ENCODE assay signal across 7 cellular contexts in genomic region chr7:94656658-94656924, GRCh38. TPM values are rescaled to one million over a fixed set of nuclear protein-coding genes. Genes with fewer than 3 reads are reported as not detected.
DNase-seq lines count a peak whose midpoint lies in the region; ATAC-seq and TF ChIP-seq lines count a peak whose summit lies in the region.

No MANE protein-coding gene starts in this region.

- no peak for DNase-seq in activated CD8-positive, alpha-beta T cell treated with anti-CD3 and anti-CD28 coated beads for 36 hours
- DNase-seq in DMS53 treated with DMSO at 0.1 percent for 48 hours (lab: John Stamatoyannopoulos, UW; ENCODE audit: unreplicated experiment) (no peak), SHP77 (lab: John Stamatoyannopoulos, UW) (no peak)
- no peak for DNase-seq in activated CD4-positive, CD25-positive, alpha-beta regulatory T cell (lab: John Stamatoyannopoulos, UW)

- no peaks in the 10 kb centered on the region for H3K36me3 ChIP-seq in HEK293 (ENCODE audit: control insufficient read depth in 2 of 2, insufficient read depth in 1 of 2, low read length in 2 of 2)
- H3K36me3 ChIP-seq in iPS-18a (ENCODE audit: control insufficient read depth, low read depth, low read length), result no peaks in the 10 kb centered on the region

- H3K27me3 Mint-ChIP-seq in activated CD8-positive, alpha-beta T cell treated with anti-CD3 and anti-CD28 coated beads for 36 hours, result peaks cover 30% of the 10 kb centered on the region
- peaks cover 21% of the 10 kb centered on the region for H3K27me3 Mint-ChIP-seq in stimulated activated memory B cell treated with anti-CD40 and anti-IgM and Interleukin-4, amounts not matched to agents 10 μg/mL and 1 μg/mL and 100 μg/mL, for 72 hours

- H3K4me1 Mint-ChIP-seq in activated CD8-positive, alpha-beta T cell treated with anti-CD3 and anti-CD28 coated beads for 36 hours (ENCODE audit: low read depth), result peaks cover 15% of the 10 kb centered on the region
- peaks cover 10% of the 10 kb centered on the region for H3K4me1 Mint-ChIP-seq in stimulated activated memory B cell treated with anti-CD40 and anti-IgM and Interleukin-4, amounts not matched to agents 10 μg/mL and 1 μg/mL and 100 μg/mL, for 72 hours

- POLR2A ChIA-PET in HEK293 (lab: Yijun Ruan, JAX), result interaction anchor here (0.6 to 1.8 kb wide), 5 partner anchors 11 to 287 kb away, joined by 3 to 8 read pairs (median 3); no protein-coding TSS in a partner anchor
- POLR2A ChIA-PET in activated CD8-positive, alpha-beta T cell treated with anti-CD3 and anti-CD28 coated beads for 36 hours (lab: Charles Lee), result interaction anchor here (1.0 kb wide), 1 partner anchor 23 kb away, joined by 3 read pairs; no protein-coding TSS in a partner anchor

- peak overlapping the region; percentile 54; the same call in 1 of the 2 replicates for H3K27ac ChIP-seq in HEK293 (ENCODE audit: extremely low read depth, low read depth, low read length)
- H3K27ac ChIP-seq in iPS-18a (ENCODE audit: low read length), result no peak overlapping the region

- H3K4me1 ChIP-seq in HEK293 (ENCODE audit: control insufficient read depth, insufficient read depth, low read length) (peaks cover 20% of the 10 kb centered on the region), iPS-18a (ENCODE audit: control insufficient read depth, low read depth, low read length) (peaks cover 13% of the 10 kb centered on the region)

- no peak for ATAC-seq in activated CD8-positive, alpha-beta T cell treated with anti-CD3 and anti-CD28 coated beads for 36 hours
- ATAC-seq in stimulated activated memory B cell treated with anti-CD40 and anti-IgM and Interleukin-4, amounts not matched to agents 10 μg/mL and 1 μg/mL and 100 μg/mL, for 72 hours, result no peak

- H3K27me3 ChIP-seq in iPS-18a (ENCODE audit: control insufficient read depth, insufficient read depth, low read length), result peaks cover 22% of the 10 kb centered on the region

- H3K9ac ChIP-seq in iPS-18a (ENCODE audit: low read length), result peak overlapping the region; percentile 48

- peak overlapping the region; percentile 81 for H3K4me3 Mint-ChIP-seq in activated CD8-positive, alpha-beta T cell treated with anti-CD3 and anti-CD28 coated beads for 36 hours
- H3K4me3 Mint-ChIP-seq in stimulated activated memory B cell treated with anti-CD40 and anti-IgM and Interleukin-4, amounts not matched to agents 10 μg/mL and 1 μg/mL and 100 μg/mL, for 72 hours, result peak overlapping the region; percentile 93

- H3K36me3 Mint-ChIP-seq in activated CD8-positive, alpha-beta T cell treated with anti-CD3 and anti-CD28 coated beads for 36 hours (ENCODE audit: low read depth), result no peaks in the 10 kb centered on the region
- H3K36me3 Mint-ChIP-seq in stimulated activated memory B cell treated with anti-CD40 and anti-IgM and Interleukin-4, amounts not matched to agents 10 μg/mL and 1 μg/mL and 100 μg/mL, for 72 hours, result no peaks in the 10 kb centered on the region

- H3K4me3 ChIP-seq in HEK293 (ENCODE audit: low read depth, low read length), result peak overlapping the region; percentile 43
- peak overlapping the region; percentile 72 for H3K4me3 ChIP-seq in iPS-18a (ENCODE audit: low read length)

- TF ChIP-seq CTCF in HEK293 (tag by site-specific recombination; IDR thresholded peaks at IDR 0.05), result no peak
- no peak for TF ChIP-seq CTCF in activated CD8-positive, alpha-beta T cell treated with anti-CD3 and anti-CD28 coated beads for 36 hours (IDR thresholded peaks at IDR 0.05)

- no peak overlapping the region for H3K27ac Mint-ChIP-seq in activated CD8-positive, alpha-beta T cell treated with anti-CD3 and anti-CD28 coated beads for 36 hours
- H3K27ac Mint-ChIP-seq in stimulated activated memory B cell treated with anti-CD40 and anti-IgM and Interleukin-4, amounts not matched to agents 10 μg/mL and 1 μg/mL and 100 μg/mL, for 72 hours, result peak overlapping the region; percentile 73

- H3K9me3 Mint-ChIP-seq in activated CD8-positive, alpha-beta T cell treated with anti-CD3 and anti-CD28 coated beads for 36 hours, result no peaks in the 10 kb centered on the region
- H3K9me3 Mint-ChIP-seq in stimulated activated memory B cell treated with anti-CD40 and anti-IgM and Interleukin-4, amounts not matched to agents 10 μg/mL and 1 μg/mL and 100 μg/mL, for 72 hours, result no peaks in the 10 kb centered on the region

- CTCF ChIA-PET in HEK293 (lab: Yijun Ruan, JAX), result interaction anchor here (0.6 to 1.9 kb wide), 5 partner anchors 36 to 591 kb away, joined by 3 to 8 read pairs (median 4); no protein-coding TSS in a partner anchor
- CTCF ChIA-PET in activated CD8-positive, alpha-beta T cell treated with anti-CD3 and anti-CD28 coated beads for 36 hours (lab: Charles Lee), result interaction anchor here (0.7 to 2.8 kb wide), 6 partner anchors 15 to 778 kb away, joined by 3 to 15 read pairs (median 3); no protein-coding TSS in a partner anchor

- H3K9me3 ChIP-seq in HEK293 (ENCODE audit: control insufficient read depth, insufficient read depth, low read depth, low read length) (no peaks in the 10 kb centered on the region), iPS-18a (ENCODE audit: control insufficient read depth, low read depth, low read length) (no peaks in the 10 kb centered on the region)

- intact Hi-C loops in activated CD8-positive, alpha-beta T cell treated with anti-CD3 and anti-CD28 coated beads for 36 hours (cut with micrococcal nuclease), result loop anchor here (10.0 kb wide), 1 partner anchor 142 kb away; no protein-coding TSS in a partner anchor

TF ChIP-seq in HEK293, 187 proteins besides CTCF, POLR2A, EP300 and RAD21:
- no peak for TF ChIP-seq ZSCAN23 (tag by site-specific recombination; IDR thresholded peaks at IDR 0.05)
- TF ChIP-seq ZNF10 (tag by site-specific recombination; IDR thresholded peaks at IDR 0.05), result no peak
- TF ChIP-seq ZEB2 (tag by site-specific recombination; IDR thresholded peaks at IDR 0.05), result 0 out of 2 replicates have a peak, but pooled peaks have one; percentile 10

RNA-seq across cellular contexts. Expression of gene SGCE, which starts 0.7 kb away (rescaled TPM):
- under 1 TPM in 1 of 2 experiments, not detected in 1; 0.56 TPM for total RNA-seq in activated CD8-positive, alpha-beta T cell treated with anti-CD3 and anti-CD28 coated beads for 36 hours
